Comparison of ENCODE assay signal across 8 cellular contexts in the genomic region with DNA sequence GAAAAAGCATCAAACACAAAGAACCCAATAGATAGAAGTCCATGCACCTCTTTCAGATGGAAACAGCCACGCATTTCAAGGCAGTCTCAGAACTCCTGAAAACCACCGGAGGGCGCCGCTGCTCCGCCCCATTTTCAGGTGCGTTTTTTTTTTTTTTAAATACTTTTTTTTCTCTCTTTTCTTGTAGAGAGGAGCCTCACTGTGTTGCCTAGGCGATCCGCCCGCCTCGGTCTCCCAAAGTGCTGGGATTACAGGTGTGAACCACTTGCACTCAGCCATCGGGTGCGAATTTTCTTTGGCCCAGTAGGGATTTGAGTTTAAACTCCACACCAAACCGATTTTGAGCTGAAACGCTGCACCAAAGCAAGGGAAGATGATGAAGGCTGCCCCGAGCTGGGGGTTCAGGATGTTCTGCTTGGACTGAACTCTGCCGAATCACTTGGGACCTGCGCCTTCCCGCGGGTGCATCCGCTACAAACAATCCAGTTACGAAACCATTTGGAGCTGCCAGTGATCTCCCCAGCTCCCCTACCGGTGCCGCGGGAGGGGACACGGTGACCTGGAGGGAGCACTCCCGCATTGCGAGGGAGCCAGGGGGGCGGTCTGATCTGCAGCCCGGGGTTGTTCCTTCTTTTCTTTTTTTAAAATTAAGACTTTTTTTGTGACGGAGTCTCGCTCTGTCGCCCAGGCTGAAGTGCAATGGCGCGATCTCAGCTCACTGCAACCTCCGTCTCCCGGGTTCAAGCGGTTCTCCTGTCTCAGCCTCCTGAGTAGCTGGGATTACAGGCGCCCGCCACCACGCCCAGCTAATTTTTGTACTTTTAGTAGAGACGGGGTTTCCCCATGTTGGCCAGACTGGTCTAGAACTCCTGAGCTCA. TPM values are rescaled to one million over a fixed set of nuclear protein-coding genes. Genes with fewer than 3 reads are reported as not detected.
DNase-seq lines count a peak whose midpoint lies in the region; ATAC-seq, FAIRE-seq and TF ChIP-seq lines count a peak whose summit lies in the region.

No MANE protein-coding gene starts in this region.

- WGBS in GM12878 (ENCODE audit: insufficient coverage, insufficient replicate concordance, low lambda C conversion rate, missing lambda C conversion rate) = 11% methylated on average over 40 of the region's 41 CpGs

- no peak for TF ChIP-seq POLR2A in GM12878 (IDR thresholded peaks at IDR 0.05; ENCODE audit: low read depth, low read length)
- no peak for TF ChIP-seq POLR2A in gastrocnemius medialis (IDR thresholded peaks at IDR 0.05)

- H3K27me3 ChIP-seq in CD4-positive, alpha-beta memory T cell (ENCODE audit: insufficient read depth, low read length) = peaks cover 8% of the 10 kb centered on the region
- no peaks in the 10 kb centered on the region for H3K27me3 ChIP-seq in MG63
- peaks cover 0 to 4% of the 10 kb centered on the region in 2 experiments; a peak in 2 of 4 replicates for H3K27me3 ChIP-seq in GM12878 (replicated peaks in 1 of 2; ENCODE audit: control insufficient read depth in 2 of 2, insufficient read depth in 2 of 2, low read length in 1 of 2)
- peaks cover 13% of the 10 kb centered on the region for H3K27me3 ChIP-seq in iPS-15b (ENCODE audit: control insufficient read depth, insufficient read depth, low read length)
- H3K27me3 ChIP-seq in gastrocnemius medialis = no peaks in the 10 kb centered on the region

- no peak for TF ChIP-seq EP300 in GM12878 (IDR thresholded peaks at IDR 0.05; ENCODE audit: borderline replicate concordance in 1 of 2, control insufficient read depth in 1 of 2, low read depth in 2 of 2, low read length in 2 of 2)

- no peak overlapping the region for H3K27ac ChIP-seq in CD4-positive, alpha-beta memory T cell (ENCODE audit: low read depth, low read length)
- no peak overlapping the region for H3K27ac ChIP-seq in GM12878 (ENCODE audit: control insufficient read depth, insufficient read depth)
- H3K27ac ChIP-seq in gastrocnemius medialis = peak overlapping the region; percentile 69 to 81 (median 78)

- H3K36me3 ChIP-seq in CD4-positive, alpha-beta memory T cell (ENCODE audit: insufficient read depth, low read length) = no peaks in the 10 kb centered on the region
- H3K36me3 ChIP-seq in MG63 = peaks cover 34% of the 10 kb centered on the region
- H3K36me3 ChIP-seq in GM12878 (ENCODE audit: control insufficient read depth in 2 of 2, insufficient read depth in 2 of 2, low read length in 1 of 2) = no peaks in the 10 kb centered on the region
- H3K36me3 ChIP-seq in iPS-15b (ENCODE audit: control insufficient read depth, insufficient read depth, low read length) = peaks cover 6% of the 10 kb centered on the region
- H3K36me3 ChIP-seq in gastrocnemius medialis = peaks cover 0 to 4% of the 10 kb centered on the region in 2 donors

- peak overlapping the region; percentile 47 to 59 for H3K4me3 ChIP-seq in CD4-positive, alpha-beta memory T cell (ENCODE audit: low read length in 2 of 2)
- H3K4me3 ChIP-seq in MG63 = peak overlapping the region; percentile 61
- H3K4me3 ChIP-seq in GM12878 = peak overlapping the region; percentile 78
- H3K4me3 ChIP-seq in iPS-15b (ENCODE audit: low read depth, low read length) = peak overlapping the region; percentile 66
- H3K4me3 ChIP-seq in gastrocnemius medialis = peak overlapping the region; percentile 66 to 89 (median 80)

- RAD21 ChIA-PET in GM12878 (lab: Charles Lee; ENCODE audit: unreplicated experiment) = interaction anchor here (0.8 to 2.5 kb wide), 4 partner anchors 24 to 477 kb away, joined by 3 to 13 read pairs (median 6); no protein-coding TSS in a partner anchor

- no TSS peak for BruUV-seq in GM12878 (replicated peaks; lab: Mats Ljungman, UMichigan)

- intact Hi-C loops in CD4-positive, alpha-beta memory T cell (cut with micrococcal nuclease) = loop anchor here (1.0 to 10.0 kb wide), 7 partner anchors 24 to 476 kb away; a partner anchor contains a TSS
- intact Hi-C loops in GM12878 (cut with micrococcal nuclease; ENCODE audit: unreplicated experiment) (loop anchor here (2.0 kb wide), 1 partner anchor 93 kb away; no protein-coding TSS in a partner anchor), gastrocnemius medialis (cut with DNase I; ENCODE audit: low total_unique reads) (loop anchor here (2.0 to 5.0 kb wide), 4 partner anchors 34 to 477 kb away; a partner anchor contains a TSS)

- H4K20me1 ChIP-seq in GM12878 (ENCODE audit: control insufficient read depth, insufficient read depth) = no peaks in the 10 kb centered on the region; the same call in 1 of the 2 replicates

- H3K4me1 Mint-ChIP-seq in CD4-positive, alpha-beta memory T cell = peaks cover 9 to 29% (median 17%) of the 10 kb centered on the region in 4 donors

- H2AFZ ChIP-seq in GM12878 (ENCODE audit: control insufficient read depth, low read depth, low read length) = peak overlapping the region; percentile 79; the same call in 1 of the 2 replicates

- no peaks in the 10 kb centered on the region for H3K79me2 ChIP-seq in GM12878 (ENCODE audit: control insufficient read depth, insufficient read depth, low read length)

- TF ChIP-seq RAD21 in GM12878 (IDR thresholded peaks at IDR 0.05; ENCODE audit: insufficient read depth, low read depth, low read length) = peak; percentile 74

- peak overlapping the region; percentile 88 to 96 (median 92) for H3K4me3 Mint-ChIP-seq in CD4-positive, alpha-beta memory T cell

- in situ Hi-C loops in GM12878 (cut with MboI) (no loop called here), gastrocnemius medialis (cut with MboI; ENCODE audit: low sequenced_read_pairs in 4 of 4) (loop anchor here in 1 of 4 donors (25.0 kb wide), 1 partner anchor 489 kb away; no protein-coding TSS in a partner anchor)

- SMC1A ChIA-PET in GM12878 (lab: Charles Lee; ENCODE audit: uncharacterized antibody, unreplicated experiment) = interaction anchor here (0.6 to 1.3 kb wide), 8 partner anchors 14 to 474 kb away, joined by 3 to 7 read pairs (median 3); a partner anchor contains a TSS

- H3K9me3 Mint-ChIP-seq in CD4-positive, alpha-beta memory T cell = no peaks in the 10 kb centered on the region

- H3K36me3 Mint-ChIP-seq in CD4-positive, alpha-beta memory T cell = no peaks in the 10 kb centered on the region

- peak; percentile 52 to 67 (median 54); a peak in 5 of 6 replicates for TF ChIP-seq CTCF in GM12878 (IDR thresholded peaks at IDR 0.05 in 2 of 3, conservative IDR thresholded peaks at IDR 0.05 in 1 of 3; ENCODE audit: control insufficient read depth in 2 of 3, extremely low read depth in 1 of 3, insufficient read depth in 1 of 3, low read depth in 3 of 3, low read length in 3 of 3)
- peak; percentile 10 to 63 (median 40) for TF ChIP-seq CTCF in gastrocnemius medialis (IDR thresholded peaks at IDR 0.05 in 4 of 5, conservative IDR thresholded peaks at IDR 0.05 in 1 of 5)

- H3K4me1 ChIP-seq in CD4-positive, alpha-beta memory T cell (ENCODE audit: insufficient read depth, low read length) = peaks cover 21% of the 10 kb centered on the region
- H3K4me1 ChIP-seq in GM12878 (ENCODE audit: control insufficient read depth, insufficient read depth, low read length) = no peaks in the 10 kb centered on the region
- no peaks in the 10 kb centered on the region for H3K4me1 ChIP-seq in iPS-15b (ENCODE audit: control insufficient read depth, insufficient read depth, low read length)
- H3K4me1 ChIP-seq in gastrocnemius medialis = peaks cover 0 to 9% of the 10 kb centered on the region in 2 donors

- CTCF ChIA-PET in CD4-positive, alpha-beta memory T cell (lab: Charles Lee; ENCODE audit: partially characterized antibody) = interaction anchor here (0.7 to 3.5 kb wide), 15 partner anchors 10 to 762 kb away, joined by 3 to 30 read pairs (median 4); a partner anchor contains a TSS
- CTCF ChIA-PET in GM12878 (lab: Yijun Ruan, JAX) = interaction anchor here (0.5 to 3.5 kb wide), 21 partner anchors 8 to 501 kb away, joined by 3 to 28 read pairs (median 3); no protein-coding TSS in a partner anchor

- H3K27ac Mint-ChIP-seq in CD4-positive, alpha-beta memory T cell = peak overlapping the region in 6 of 7 donors; percentile 41 to 81 (median 66)

- no peak for FAIRE-seq in GM12878 (lab: Jason Lieb, UNC)

- peak; percentile 61 to 72 (median 65) for DNase-seq in CD4-positive, alpha-beta memory T cell
- peak; percentile 28 for DNase-seq in MG63
- DNase-seq in T-helper 9 cell = peak; percentile 49
- DNase-seq in GM12878 (ENCODE audit: low read depth, low spot score) = no peak
- DNase-seq in gastrocnemius medialis = peak; percentile 35 to 54

- peak overlapping the region; percentile 95 for H3K4me2 ChIP-seq in GM12878 (ENCODE audit: control insufficient read depth, insufficient read depth)

- no peak overlapping the region for H3K9ac ChIP-seq in GM12878 (ENCODE audit: control insufficient read depth, insufficient read depth, low read length)
- H3K9ac ChIP-seq in iPS-15b (ENCODE audit: low read depth, low read length) = peak overlapping the region; percentile 62

- no peaks in the 10 kb centered on the region for H3K9me3 ChIP-seq in CD4-positive, alpha-beta memory T cell (ENCODE audit: control insufficient read depth in 1 of 2, low read length in 2 of 2)
- H3K9me3 ChIP-seq in MG63 (no peaks in the 10 kb centered on the region), GM12878 (replicated peaks; ENCODE audit: control insufficient read depth, insufficient read depth, low read length) (no peaks in the 10 kb centered on the region), iPS-15b (ENCODE audit: control insufficient read depth, insufficient read depth, low read length) (no peaks in the 10 kb centered on the region), gastrocnemius medialis (no peaks in the 10 kb centered on the region)

- ATAC-seq in GM21447 (IDR thresholded peaks at IDR 0.05; ENCODE audit: unreplicated experiment) = peak; percentile 60
- ATAC-seq in GM12878 = peak; percentile 75
- ATAC-seq in gastrocnemius medialis = peak; percentile 61 to 62
- ATAC-seq in GM18519 (IDR thresholded peaks at IDR 0.05; ENCODE audit: low FRiP score, unreplicated experiment) = no peak

- POLR2A ChIA-PET in CD4-positive, alpha-beta memory T cell (lab: Charles Lee; ENCODE audit: partially characterized antibody) = interaction anchor here (0.8 to 1.5 kb wide), 3 partner anchors 64 to 477 kb away, joined by 3 to 7 read pairs (median 4); a partner anchor contains a TSS
- POLR2A ChIA-PET in GM12878 (lab: Charles Lee) = interaction anchor here (0.9 to 1.4 kb wide), 2 partner anchors 139 to 143 kb away, joined by 3 read pairs; no protein-coding TSS in a partner anchor

- peaks cover 19 to 22% of the 10 kb centered on the region in 2 donors for H3K27me3 Mint-ChIP-seq in CD4-positive, alpha-beta memory T cell

RNA-seq across cellular contexts. Expression of a gene that starts 1.4 kb away (rescaled TPM):
- total RNA-seq in CD4-positive, alpha-beta memory T cell = under 1 TPM; 0.36 to 0.55 TPM
- polyA plus RNA-seq in CD4-positive, alpha-beta memory T cell = under 1 TPM in 1 of 2 donors, not detected in 1; 0.47 TPM
- total RNA-seq in MG63 (2014; rRNA removed; shearing (Covaris generic); ENCODE audit: low replicate concordance) = 50.7 and 66.2 TPM in 2 replicates
- not detected in 2 replicates for total RNA-seq in GM12878 (2013; cell fraction: nucleolus; rRNA removed)
- total RNA-seq in GM12878 (2014; rRNA removed) = 1.5 and 2.8 TPM in 2 replicates
- total RNA-seq in GM12878 (2014; rRNA removed; fragmentation: Illumina TruSeq; extraction: Trizol) = 2.2 and 2.5 TPM in 2 replicates
- total RNA-seq in GM12878 (2021) = 2.3 and 2.7 TPM in 2 replicates
- polyA plus RNA-seq in GM12878 (2011; ENCODE audit: low read depth) = 4.9 TPM
- 0.12 TPM in 1 of 2 replicates, not detected in the other for polyA plus RNA-seq in GM12878 (2011; rRNA removed)
- not detected in 2 replicates for polyA plus RNA-seq in GM12878 (2011; cell fraction: cytosol; rRNA removed)
- polyA plus RNA-seq in GM12878 (2011; cell fraction: nucleus; rRNA removed) = not detected in 2 replicates
- 5.2 and 7.1 TPM in 2 replicates for polyA plus RNA-seq in GM12878 (2012)
- 3.1 and 3.2 TPM in 2 replicates for polyA plus RNA-seq in GM12878 (2014; fragmentation: Illumina TruSeq; extraction: Trizol)
- polyA plus RNA-seq in GM12878 (2014; fragmentation: Nextera tagmentation; extraction: Ambion mirVana) = 1 to 10 TPM; 2.2 to 2.9 TPM
- 2.8 and 3.3 TPM in 2 replicates for polyA plus RNA-seq in GM12878 (2014; rRNA removed)
- 1 to 10 TPM; 5.1 to 6.3 TPM for polyA plus RNA-seq in GM12878 (2016; fragmentation: Nextera tagmentation; extraction: Ambion mirVana)
- polyA minus RNA-seq in GM12878 (2011; rRNA and poly(A)+ RNA removed) = not detected in 2 replicates
- not detected in 2 replicates for polyA minus RNA-seq in GM12878 (2011; cell fraction: cytosol; rRNA and poly(A)+ RNA removed)
- not detected in 2 replicates for polyA minus RNA-seq in GM12878 (2011; cell fraction: nucleus; rRNA and poly(A)+ RNA removed)
- 10 to 100 TPM in 3 of 4 donors, 1 to 10 TPM in 1; 7.5 to 30.9 (median 16.8) TPM for total RNA-seq in gastrocnemius medialis

RNA-seq across cellular contexts. Expression of a gene that starts 33.0 kb away (rescaled TPM):
- 1 to 10 TPM; 5.1 to 5.6 TPM for total RNA-seq in CD4-positive, alpha-beta memory T cell
- 1 to 10 TPM; 1.9 to 2.6 TPM for polyA plus RNA-seq in CD4-positive, alpha-beta memory T cell
- total RNA-seq in MG63 (2014; rRNA removed; shearing (Covaris generic); ENCODE audit: low replicate concordance) = 5.7 and 9.1 TPM in 2 replicates
- total RNA-seq in GM12878 (2013; cell fraction: nucleolus; rRNA removed) = 9.6 and 10.2 TPM in 2 replicates
- total RNA-seq in GM12878 (2014; rRNA removed) = 3.7 and 4.0 TPM in 2 replicates
- 4.1 and 4.7 TPM in 2 replicates for total RNA-seq in GM12878 (2014; rRNA removed; fragmentation: Illumina TruSeq; extraction: Trizol)
- total RNA-seq in GM12878 (2021) = 3.0 and 4.0 TPM in 2 replicates
- polyA plus RNA-seq in GM12878 (2011; ENCODE audit: low read depth) = 2.5 TPM
- polyA plus RNA-seq in GM12878 (2011; rRNA removed) = 6.4 and 9.0 TPM in 2 replicates
- 1.6 and 2.0 TPM in 2 replicates for polyA plus RNA-seq in GM12878 (2011; cell fraction: cytosol; rRNA removed)
- polyA plus RNA-seq in GM12878 (2011; cell fraction: nucleus; rRNA removed) = 6.0 and 6.6 TPM in 2 replicates
- polyA plus RNA-seq in GM12878 (2012) = 6.5 TPM in 2 replicates
- 5.5 and 8.0 TPM in 2 replicates for polyA plus RNA-seq in GM12878 (2014; fragmentation: Illumina TruSeq; extraction: Trizol)
- polyA plus RNA-seq in GM12878 (2014; fragmentation: Nextera tagmentation; extraction: Ambion mirVana) = 1 to 10 TPM; 2.4 to 3.7 TPM
- polyA plus RNA-seq in GM12878 (2014; rRNA removed) = 3.7 and 4.2 TPM in 2 replicates
- 1 to 10 TPM; 6.0 to 6.2 TPM for polyA plus RNA-seq in GM12878 (2016; fragmentation: Nextera tagmentation; extraction: Ambion mirVana)
- 1.1 and 1.6 TPM in 2 replicates for polyA minus RNA-seq in GM12878 (2011; rRNA and poly(A)+ RNA removed)
- polyA minus RNA-seq in GM12878 (2011; cell fraction: cytosol; rRNA and poly(A)+ RNA removed) = 0.94 TPM in 1 of 2 replicates, not detected in the other
- polyA minus RNA-seq in GM12878 (2011; cell fraction: nucleus; rRNA and poly(A)+ RNA removed) = 2.3 and 3.6 TPM in 2 replicates
- 1 to 10 TPM; 3.7 to 7.4 (median 4.9) TPM for total RNA-seq in gastrocnemius medialis

Comparison
In these comparisons a context has a peak if more than half of its experiments do, and no peak if none do; other contexts are left out.
1. H3K27ac ChIP-seq: peak in gastrocnemius medialis (4 of 4); none in CD4-positive, alpha-beta memory T cell (single experiment) and GM12878 (single experiment).
2. Peak in every context shown above with its lines, with median percentiles within 50 percentile points of each other: H3K4me3 ChIP-seq.